Comparison of ENCODE assay signal across 11 cellular contexts in genomic region chr7:87129836-87130235, GRCh38. TPM values are rescaled to one million over a fixed set of nuclear protein-coding genes. Genes with fewer than 3 reads are reported as not detected.
DNase-seq lines count a peak whose midpoint lies in the region; ATAC-seq, FAIRE-seq and TF ChIP-seq lines count a peak whose summit lies in the region.
"Had no signal": no experiment of that assay in that cellular context is flagged by ENCODE, and none has a peak within 500 bp of the region (broad histone marks: within the 10 kb centered on the region; RNA-seq: fewer than 3 reads in every experiment).

No MANE protein-coding gene starts in this region.

- H2AFZ ChIP-seq in H1 (ENCODE audit: low read length), result peak overlapping the region; percentile 16; the same call in 1 of the 2 replicates

- no peaks in the 10 kb centered on the region for H3K23me2 ChIP-seq in H1 (ENCODE audit: low read depth, low read length)

- H3K79me2 ChIP-seq in H1 (ENCODE audit: control insufficient read depth in 1 of 2, insufficient read depth in 2 of 2, low read length in 2 of 2), result no peaks in the 10 kb centered on the region

- H3K27me3 ChIP-seq in H1 (replicated peaks in 1 of 4; ENCODE audit: control insufficient read depth in 3 of 4, extremely low read depth in 1 of 4, insufficient read depth in 3 of 4, low read length in 3 of 4), result no peaks in the 10 kb centered on the region
- H3K27me3 ChIP-seq: BLaER1, Peyer's patch had no signal

- no peak overlapping the region for H4K8ac ChIP-seq in H1 (ENCODE audit: extremely low read depth, insufficient read depth, low read length)

- no peak overlapping the region for H3K14ac ChIP-seq in H1 (ENCODE audit: insufficient read length)

- no peaks in the 10 kb centered on the region for H3K36me3 ChIP-seq in H1 (ENCODE audit: control insufficient read depth in 2 of 4, insufficient read depth in 4 of 4, low read length in 3 of 4)
- H3K36me3 ChIP-seq: BLaER1, Peyer's patch had no signal

- H3K23ac ChIP-seq in H1 (ENCODE audit: insufficient read length), result no peak overlapping the region

- no peak for TF ChIP-seq CTCF in H1 (IDR thresholded peaks at IDR 0.05; ENCODE audit: control extremely low read depth in 1 of 3, insufficient read depth in 1 of 3, low read depth in 1 of 3, low read length in 3 of 3)

- no peak overlapping the region for H4K5ac ChIP-seq in H1 (ENCODE audit: insufficient read length, low read depth, low read length)

- no peak for TF ChIP-seq EP300 in H1 (IDR thresholded peaks at IDR 0.05; ENCODE audit: borderline replicate concordance in 1 of 2, low read depth in 2 of 2, low read length in 2 of 2)

- no peak overlapping the region for H2AK5ac ChIP-seq in H1 (ENCODE audit: low read depth, low read length)

- H3K56ac ChIP-seq in H1 (replicated peaks; ENCODE audit: insufficient read length, low read depth, low read length), result no peak overlapping the region

- H2BK120ac ChIP-seq in H1 (replicated peaks; ENCODE audit: low read depth, low read length), result no peak overlapping the region

- no peak overlapping the region for H3K18ac ChIP-seq in H1 (ENCODE audit: extremely low read depth, low read length)

- H3K4me3 ChIP-seq in H1 (ENCODE audit: extremely low read depth in 1 of 4, insufficient read depth in 2 of 4, low read depth in 3 of 4, low read length in 4 of 4), result peak overlapping the region in 1 of 4 experiments; percentile 38; a peak in 1 of 8 replicates
- H3K4me3 ChIP-seq: BLaER1, Peyer's patch had no signal

- no peak overlapping the region for H3K27ac ChIP-seq in H1 (ENCODE audit: low read depth, low read length)
- H3K27ac ChIP-seq: BLaER1, Peyer's patch had no signal

- no peak for TF ChIP-seq POLR2A in H1 (IDR thresholded peaks at IDR 0.05; ENCODE audit: control extremely low read depth in 1 of 2, low read depth in 2 of 2, low read length in 2 of 2)

- H3K4me2 ChIP-seq in H1 (ENCODE audit: insufficient read depth in 1 of 2, low read depth in 2 of 2, low read length in 2 of 2), result peak overlapping the region; percentile 66 to 83; a peak in 2 of 4 replicates
- H3K4me2 ChIP-seq: BLaER1 had no signal

- H3K9me3 ChIP-seq in H1 (ENCODE audit: insufficient read depth in 2 of 2, low read depth in 1 of 2, low read length in 1 of 2), result no peaks in the 10 kb centered on the region
- H3K9me3 ChIP-seq: BLaER1, Peyer's patch had no signal

- H2BK12ac ChIP-seq in H1 (ENCODE audit: low read depth, low read length), result no peak overlapping the region

- no peaks in the 10 kb centered on the region for H4K20me1 ChIP-seq in H1 (replicated peaks in 1 of 2; ENCODE audit: control insufficient read depth in 1 of 2, insufficient read depth in 2 of 2, low read length in 2 of 2)
- H4K20me1 ChIP-seq: BLaER1 had no signal

- no peak for TF ChIP-seq RAD21 in H1 (IDR thresholded peaks at IDR 0.05 in 1 of 2, conservative IDR thresholded peaks at IDR 0.05 in 1 of 2; ENCODE audit: low read depth in 2 of 2, low read length in 2 of 2)

- no peak overlapping the region for H2BK20ac ChIP-seq in H1 (ENCODE audit: low read length)

- H3K4me1 ChIP-seq in H1 (replicated peaks in 1 of 4; ENCODE audit: control insufficient read depth in 3 of 4, insufficient read depth in 4 of 4, low read length in 3 of 4), result peaks cover 1 to 14% (median 9%) of the 10 kb centered on the region in 4 experiments; a peak in 6 of 7 replicates
- H3K4me1 ChIP-seq: BLaER1, Peyer's patch had no signal

- peak; percentile 96 for ATAC-seq in GM21423 (IDR thresholded peaks at IDR 0.05; ENCODE audit: unreplicated experiment)
- peak; percentile 95 for ATAC-seq in HG03095 (IDR thresholded peaks at IDR 0.05; ENCODE audit: unreplicated experiment)
- ATAC-seq in left lobe of liver, result no peak

- no peak overlapping the region for H2BK5ac ChIP-seq in H1 (ENCODE audit: low read depth, low read length)

- 46% methylated on average over 3 of the region's 3 CpGs; no CpG with 5 or more reads in 1 of the 2 experiments for WGBS in H1 (ENCODE audit: extremely low coverage in 1 of 2, insufficient coverage in 1 of 2, insufficient read length in 1 of 2, insufficient replicate concordance in 2 of 2, low coverage in 1 of 2, low lambda C conversion rate in 2 of 2, missing lambda C conversion rate in 1 of 2), 2 experiments

- H3K79me1 ChIP-seq in H1 (ENCODE audit: low read depth, low read length), result no peaks in the 10 kb centered on the region

- H4K91ac ChIP-seq in H1 (replicated peaks; ENCODE audit: insufficient read length, low read length), result no peak overlapping the region

- DNase-seq in GM18507 (ENCODE audit: extremely low spot score, insufficient read length, low read depth), result no peak
- no peak for DNase-seq in H1 (ENCODE audit: low read depth in 1 of 2, low spot score in 2 of 2)
- no peak for DNase-seq in OCI-M2 (lab: John Stamatoyannopoulos, UW; ENCODE audit: unreplicated experiment)
- no peak for DNase-seq in AG08396 (ENCODE audit: low spot score)
- no peak for DNase-seq in NCI-H345 treated with DMSO at 0.1 percent for 48 hours (lab: John Stamatoyannopoulos, UW; ENCODE audit: unreplicated experiment)
- DNase-seq in left lobe of liver (ENCODE audit: low spot score), result no peak
- DNase-seq: amygdala, Peyer's patch had no signal

- H3K9ac ChIP-seq in H1 (replicated peaks in 1 of 4; ENCODE audit: extremely low read depth in 1 of 4, low read depth in 3 of 4, low read length in 3 of 4), result no peak overlapping the region
- H3K9ac ChIP-seq: BLaER1 had no signal

- peak; percentile 86 for FAIRE-seq in GM18507 (lab: Jason Lieb, UNC)
- FAIRE-seq in H1 (lab: Jason Lieb, UNC), result no peak

- POLR2A ChIA-PET in H1 (lab: Charles Lee; ENCODE audit: partially characterized antibody), result interaction anchor here (0.8 to 2.4 kb wide), 2 partner anchors 22 to 24 kb away, joined by 3 to 13 read pairs; partner anchors contain the start of gene DMTF1

- CTCF ChIA-PET in H1 (lab: Charles Lee; ENCODE audit: partially characterized antibody), result interaction anchor here (0.7 to 6.8 kb wide), 6 partner anchors 11 to 202 kb away, joined by 3 to 58 read pairs (median 4); partner anchors contain the start of gene ELAPOR2

- no peak overlapping the region for H2BK15ac ChIP-seq in H1 (ENCODE audit: low read length)

- H3K4ac ChIP-seq in H1 (replicated peaks; ENCODE audit: insufficient read length, low read depth, low read length), result no peak overlapping the region

TF ChIP-seq in H1, 55 proteins besides CTCF, POLR2A, EP300 and RAD21:
- TF ChIP-seq SIX5 (IDR thresholded peaks at IDR 0.05; ENCODE audit: low read depth, low read length), result no peak
- no peak for TF ChIP-seq RBBP5 (IDR thresholded peaks at IDR 0.05; ENCODE audit: borderline replicate concordance, low read depth, low read length)
- no peak for TF ChIP-seq KDM5A (IDR thresholded peaks at IDR 0.05; ENCODE audit: low read length)
- no peak for TF ChIP-seq TAF7 (optimal IDR thresholded peaks at IDR 0.05; ENCODE audit: borderline replicate concordance, low read depth, low read length)
- TF ChIP-seq CHD1 (IDR thresholded peaks at IDR 0.05; ENCODE audit: low read depth, low read length), result no peak
- TF ChIP-seq SP4 (IDR thresholded peaks at IDR 0.05; ENCODE audit: low read length), result no peak
- TF ChIP-seq POLR2AphosphoS5 (IDR thresholded peaks at IDR 0.05; ENCODE audit: low read depth, low read length), result no peak
- TF ChIP-seq E2F6 (IDR thresholded peaks at IDR 0.05), result no peak
- TF ChIP-seq KDM4A (IDR thresholded peaks at IDR 0.05; ENCODE audit: low read depth, low read length, severe bottlenecking), result no peak
- TF ChIP-seq PHF8 (conservative IDR thresholded peaks at IDR 0.05; ENCODE audit: low read depth, low read length), result no peak
- no peak for TF ChIP-seq RFX5 (IDR thresholded peaks at IDR 0.05; ENCODE audit: borderline replicate concordance, low read depth, low read length)
- TF ChIP-seq KDM1A (IDR thresholded peaks at IDR 0.05; ENCODE audit: borderline replicate concordance, low read length), result no peak
- no peak for TF ChIP-seq TAF1 (IDR thresholded peaks at IDR 0.05; ENCODE audit: low read depth, low read length)

RNA-seq across cellular contexts. Expression of gene DMTF1, which starts 22.4 kb away (rescaled TPM):
- 76.9 and 86.0 TPM in 2 replicates for total RNA-seq in H1 (2021; fragmentation: NEBNext Ultra II Directional; extraction: Animal tissue kit (Norgen Biotek cat#: 25700))
- 70.7 and 115 TPM in 2 replicates for polyA plus RNA-seq in H1 (2011; rRNA removed)
- polyA plus RNA-seq in H1 (2011; cell fraction: cytosol; rRNA removed), result 99.6 TPM
- polyA plus RNA-seq in H1 (2011; cell fraction: nucleus; rRNA removed), result 185 TPM
- polyA plus RNA-seq in H1 (2012, experiment 1 of 2), result 65.1 to 94.7 TPM (median 73.4 TPM) in 4 replicates
- polyA plus RNA-seq in H1 (2012, experiment 2 of 2), result 2.3 TPM
- 91.8 TPM for polyA plus RNA-seq in H1 (2013, experiment 1 of 2)
- polyA plus RNA-seq in H1 (2013, experiment 2 of 2), result 76.8 TPM
- 181 and 185 TPM in 2 replicates for polyA minus RNA-seq in H1 (2011; rRNA and poly(A)+ RNA removed)
- polyA minus RNA-seq in H1 (2011; cell fraction: cytosol; rRNA and poly(A)+ RNA removed), result 67.2 TPM
- 523 TPM for polyA minus RNA-seq in H1 (2011; cell fraction: nucleus; rRNA and poly(A)+ RNA removed)
- total RNA-seq in left lobe of liver, result 14.8 TPM
